In the genomic region with DNA sequence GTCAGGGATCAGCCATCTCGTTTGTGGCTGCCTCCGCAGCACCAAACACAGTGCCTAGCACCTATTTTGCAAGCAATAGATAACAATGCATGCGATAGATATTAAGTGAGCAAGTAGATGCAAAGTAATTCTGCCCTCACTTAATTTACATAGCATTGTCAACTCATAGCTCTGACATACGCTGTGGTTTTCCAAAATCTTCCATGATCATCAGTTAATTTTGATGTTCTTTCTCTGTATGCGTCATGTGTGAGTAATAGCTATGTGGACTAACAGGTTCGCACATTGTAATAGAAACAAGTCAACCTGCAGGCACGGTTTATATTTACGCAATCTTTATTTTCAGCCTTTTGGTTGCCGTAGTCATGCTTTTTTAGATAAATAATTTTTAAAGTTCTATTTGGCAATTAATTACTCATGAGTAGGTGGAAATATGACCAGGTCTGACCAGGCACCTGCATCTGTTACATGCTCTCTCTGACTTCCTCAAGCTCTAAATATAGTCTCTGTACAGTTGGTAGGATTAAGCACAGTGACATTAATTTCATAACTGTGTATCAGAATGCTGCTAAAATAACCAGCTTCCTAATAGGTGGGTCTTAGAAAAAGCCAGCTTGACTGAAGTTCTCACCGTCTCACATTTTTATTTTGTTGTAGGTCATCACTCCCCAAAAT, we compare ENCODE assay signal across 13 cellular contexts. TPM values are rescaled to one million over a fixed set of nuclear protein-coding genes. Genes with fewer than 3 reads are reported as not detected.
DNase-seq lines count a peak whose midpoint lies in the region; ATAC-seq lines count a peak whose summit lies in the region.
"Had no signal": no experiment of that assay in that cellular context is flagged by ENCODE, and none has a peak within 500 bp of the region (broad histone marks: within the 10 kb centered on the region; RNA-seq: fewer than 3 reads in every experiment).

No MANE protein-coding gene starts in this region.

- DNase-seq in NCI-H226: peak; percentile 70
- no peak for DNase-seq in effector memory CD8-positive, alpha-beta T cell
- DNase-seq in renal cortical epithelial cell (ENCODE audit: low read depth): peak; percentile 43
- no peak for DNase-seq in kidney glomerular epithelial cell (lab: John Stamatoyannopoulos, UW)
- DNase-seq in NCI-H1092 (lab: John Stamatoyannopoulos, UW): no peak
- DNase-seq in foreskin melanocyte: no peak
- DNase-seq: DMS 273 treated with DMSO at 0.1 percent for 48 hours; NCI-H1436; NK-92 treated with Interleukin-12 subunit alpha and Interleukin-12 subunit beta, amount 100 ng/mL, for 24 hours; upper lobe of right lung had no signal

- H3K27ac Mint-ChIP-seq in effector memory CD8-positive, alpha-beta T cell: peak overlapping the region; percentile 17 to 87

- H3K9me3 Mint-ChIP-seq in effector memory CD8-positive, alpha-beta T cell: no peaks in the 10 kb centered on the region

- H3K36me3 Mint-ChIP-seq in effector memory CD8-positive, alpha-beta T cell (ENCODE audit: insufficient read depth): peaks cover 80% of the 10 kb centered on the region

- peak overlapping the region in 1 of 2 donors; percentile 53 for H3K4me3 Mint-ChIP-seq in effector memory CD8-positive, alpha-beta T cell

- no peaks in the 10 kb centered on the region for H3K27me3 Mint-ChIP-seq in effector memory CD8-positive, alpha-beta T cell

- ATAC-seq in GM21360 (IDR thresholded peaks at IDR 0.05; ENCODE audit: unreplicated experiment): peak; percentile 52
- peak; percentile 61 for ATAC-seq in effector memory CD8-positive, alpha-beta T cell (replicated peaks)
- no peak for ATAC-seq in GM19455 (IDR thresholded peaks at IDR 0.05; ENCODE audit: unreplicated experiment)
- ATAC-seq: left lobe of liver had no signal

- H3K4me1 Mint-ChIP-seq in effector memory CD8-positive, alpha-beta T cell (ENCODE audit: low read depth in 2 of 2): peaks cover 15 to 50% of the 10 kb centered on the region in 2 donors

RNA-seq across cellular contexts. Expression of a gene that starts 13.3 kb away (rescaled TPM):
- total RNA-seq in renal cortical epithelial cell: 2.1 and 10.9 TPM in 2 replicates

Comparison
In these comparisons a context has a peak if more than half of its experiments do, and no peak if none do; other contexts are left out.
1. DNase-seq: peak in NCI-H226 (single experiment) and renal cortical epithelial cell (single experiment); none in effector memory CD8-positive, alpha-beta T cell (0 of 3), kidney glomerular epithelial cell (single experiment), NCI-H1092 (single experiment) and foreskin melanocyte (single experiment).